Comparison of ENCODE assay signal across 6 cellular contexts in genomic region chrX:144154474-144154873, GRCh38.
DNase-seq lines count a peak whose midpoint lies in the region; ATAC-seq, FAIRE-seq and TF ChIP-seq lines count a peak whose summit lies in the region.
"Not testable (repeated sequence)": the region's sequence is repeated elsewhere in the genome, so short reads cannot be mapped to it uniquely, and the experiment has no call there.

No MANE protein-coding gene starts in this region.

- not testable (repeated sequence) for TF ChIP-seq CTCF in astrocyte (IDR thresholded peaks at IDR 0.05; ENCODE audit: insufficient read depth, low read depth, low read length); bronchial epithelial cell (IDR thresholded peaks at IDR 0.05; ENCODE audit: insufficient read depth, low read length, severe bottlenecking); right lobe of liver (IDR thresholded peaks at IDR 0.05)

- not testable (repeated sequence) for H3K4me1 Mint-ChIP-seq in astrocyte (ENCODE audit: low read depth, unreplicated experiment)

- not testable (repeated sequence) for H3K4me2 ChIP-seq in astrocyte (ENCODE audit: low read length)

- not testable (repeated sequence) for H3K36me3 ChIP-seq in astrocyte (ENCODE audit: insufficient read depth, low read length); bronchial epithelial cell (ENCODE audit: control insufficient read depth, insufficient read depth, low read length); right lobe of liver

- H3K4me3 ChIP-seq in astrocyte (ENCODE audit: insufficient read depth, low read depth, low read length); bronchial epithelial cell (ENCODE audit: low read depth, low read length); right lobe of liver: not testable (repeated sequence)

- not testable (repeated sequence) for DNase-seq in H54 (ENCODE audit: insufficient read length, low spot score); astrocyte (ENCODE audit: low read depth); bronchial epithelial cell (ENCODE audit: low read depth); left lobe of liver (ENCODE audit: low spot score); right lobe of liver

- H3K27me3 ChIP-seq in astrocyte (ENCODE audit: insufficient read depth, low read length); bronchial epithelial cell (ENCODE audit: control insufficient read depth, insufficient read depth, low read length); right lobe of liver: not testable (repeated sequence)

- H4K20me1 ChIP-seq in astrocyte (ENCODE audit: insufficient read depth, low read length): not testable (repeated sequence)

- not testable (repeated sequence) for H3K4me1 ChIP-seq in astrocyte (ENCODE audit: insufficient read depth, low read length); right lobe of liver

- H3K9me3 ChIP-seq in astrocyte (ENCODE audit: insufficient read depth, low read depth, low read length); right lobe of liver: not testable (repeated sequence)

- FAIRE-seq in H54 (lab: Jason Lieb, UNC) (peak; percentile 86), astrocyte (lab: Jason Lieb, UNC) (peak; percentile 43), bronchial epithelial cell (lab: Jason Lieb, UNC) (peak; percentile 90), colon (lab: Jason Lieb, UNC) (peak; percentile 36)

- not testable (repeated sequence) for H3K4me3 Mint-ChIP-seq in astrocyte (ENCODE audit: unreplicated experiment)

- WGBS in right lobe of liver (ENCODE audit: insufficient coverage, low coverage, low lambda C conversion rate, missing lambda C conversion rate): 22% methylated on average over 4 of the region's 5 CpGs

- not testable (repeated sequence) for H3K79me2 ChIP-seq in astrocyte (ENCODE audit: insufficient read depth, low read length)

- intact Hi-C loops in right lobe of liver (cut with DNase I): not testable (repeated sequence)

- H3K27ac ChIP-seq in astrocyte (ENCODE audit: low read depth, low read length); right lobe of liver: not testable (repeated sequence)

- not testable (repeated sequence) for H3K9ac ChIP-seq in astrocyte (ENCODE audit: low read length)

- not testable (repeated sequence) for TF ChIP-seq POLR2A in H54 (IDR thresholded peaks at IDR 0.05; ENCODE audit: low read depth, low read length); right lobe of liver (IDR thresholded peaks at IDR 0.05)

- not testable (repeated sequence) for H3K9me3 Mint-ChIP-seq in astrocyte (ENCODE audit: unreplicated experiment)

- not testable (repeated sequence) for H3K36me3 Mint-ChIP-seq in astrocyte (ENCODE audit: low read depth, unreplicated experiment)

- H3K27ac Mint-ChIP-seq in astrocyte (ENCODE audit: unreplicated experiment): not testable (repeated sequence)

- ATAC-seq in left lobe of liver (peak; percentile 29), right lobe of liver (peak in 3 of 4 donors; percentile 48 to 70 (median 54))

- not testable (repeated sequence) for H2AFZ ChIP-seq in astrocyte (ENCODE audit: low read depth, low read length)

- not testable (repeated sequence) for H3K27me3 Mint-ChIP-seq in astrocyte (ENCODE audit: low read depth, unreplicated experiment)
